In the genomic region with DNA sequence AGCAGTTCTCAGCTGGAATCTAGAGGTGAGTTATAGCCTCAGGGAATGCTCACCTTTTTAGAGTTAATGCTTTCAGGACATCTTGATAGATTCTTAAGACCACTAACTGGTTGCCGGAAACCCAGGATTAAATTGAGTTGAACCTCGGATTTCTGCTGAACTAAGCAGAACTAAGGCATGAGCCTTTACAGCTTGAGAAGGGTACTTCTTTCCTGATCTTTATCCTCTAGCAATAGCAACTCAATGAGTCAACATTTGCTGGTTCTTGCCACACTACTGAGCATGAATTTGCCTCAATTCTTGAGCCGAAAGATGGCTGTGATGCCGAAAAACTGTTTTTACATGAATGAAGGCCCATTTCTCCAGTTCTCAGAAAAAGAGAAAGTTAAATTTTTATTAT, we compare ENCODE assay signal across 24 cellular contexts.
"Had no signal": no experiment of that assay in that cellular context is flagged by ENCODE, and none has a peak within 500 bp of the region (broad histone marks: within the 10 kb centered on the region; RNA-seq: fewer than 3 reads in every experiment).

No MANE protein-coding gene starts in this region.

- H3K4me1 ChIP-seq: lower lobe of right lung, parathyroid adenoma, psoas muscle had no signal

- DNase-seq: effector memory CD8-positive, alpha-beta T cell; foreskin keratinocyte; immature natural killer cell; kidney; left cardiac atrium; left ventricle myocardium inferior; lower lobe of right lung; mesenchymal stem cell; naive B cell; occipital lobe; psoas muscle; sigmoid colon; small intestine; stimulated activated CD4-positive, alpha-beta T cell treated with anti-CD3 and anti-CD28 coated beads, Interleukin-12 subunit alpha, Interleukin-12 subunit beta, amount 100 ng/mL, for 4 hours; stimulated activated naive CD4-positive, alpha-beta T cell; stomach; substantia nigra; transverse colon had no signal

- H3K9me3 ChIP-seq: esophagus muscularis mucosa, left ventricle myocardium inferior, lower lobe of right lung, psoas muscle, sigmoid colon, stomach, thoracic aorta, transverse colon had no signal

- H3K36me3 ChIP-seq: left ventricle myocardium inferior had no signal

- H3K79me2 ChIP-seq: parathyroid adenoma had no signal

- H2AFZ ChIP-seq: parathyroid adenoma had no signal

- FAIRE-seq: colon, kidney, small intestine, urothelium cell line had no signal

- H3K27ac ChIP-seq: epithelial cell of prostate, esophagus muscularis mucosa, foreskin keratinocyte, left ventricle myocardium inferior, lower lobe of right lung, parathyroid adenoma, psoas muscle, sigmoid colon, stomach, thoracic aorta, transverse colon had no signal

- H3K27me3 ChIP-seq: esophagus muscularis mucosa, foreskin keratinocyte, sigmoid colon, stomach, transverse colon had no signal

- H3K9ac ChIP-seq: parathyroid adenoma had no signal

- ATAC-seq: effector memory CD8-positive, alpha-beta T cell; foreskin keratinocyte; left cardiac atrium; lower lobe of right lung; psoas muscle had no signal

- H3K4me3 ChIP-seq: esophagus muscularis mucosa, left ventricle myocardium inferior, lower lobe of right lung, psoas muscle, sigmoid colon, stomach, thoracic aorta, transverse colon had no signal
